27 cellular contexts compared by ENCODE assay signal in the genomic region with DNA sequence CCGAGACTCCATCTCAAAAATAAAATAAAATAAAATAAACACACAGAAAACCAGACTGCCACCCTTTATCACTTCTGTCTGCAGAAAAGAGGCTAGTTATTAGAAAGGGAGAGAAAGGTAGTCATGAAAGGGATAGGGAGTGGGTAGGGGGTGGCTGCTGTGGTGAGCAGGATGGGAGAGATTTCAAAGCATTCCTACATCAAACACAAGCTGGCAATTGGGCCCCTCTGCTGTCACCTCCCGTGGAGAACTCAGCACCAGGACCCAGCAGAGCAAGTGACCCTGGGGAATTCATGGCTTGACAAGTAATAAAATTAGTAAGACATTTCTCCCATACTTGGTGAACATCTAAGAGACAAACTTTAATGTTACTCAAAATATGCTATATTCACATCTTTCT. TPM values are rescaled to one million over a fixed set of nuclear protein-coding genes. Genes with fewer than 3 reads are reported as not detected.
A peak's percentile ranks its signal among the peaks of the same experiment; 100 is the strongest.
DNase-seq lines count a peak whose midpoint lies in the region; TF ChIP-seq lines count a peak whose summit lies in the region.
"Had no signal": no experiment of that assay in that cellular context is flagged by ENCODE, and none has a peak within 500 bp of the region (broad histone marks: within the 10 kb centered on the region; RNA-seq: fewer than 3 reads in every experiment).

No MANE protein-coding gene starts in this region.

- H3K36me3 ChIP-seq in HEK293 (ENCODE audit: control insufficient read depth in 2 of 2, insufficient read depth in 1 of 2, low read length in 2 of 2) (no peaks in the 10 kb centered on the region), endodermal cell (ENCODE audit: control insufficient read depth, insufficient read depth, low read length) (no peaks in the 10 kb centered on the region)
- H3K36me3 ChIP-seq: BE2C, BLaER1 had no signal

- H3K4me3 Mint-ChIP-seq in endodermal cell (no peak overlapping the region), osteocyte (ENCODE audit: unreplicated experiment) (no peak overlapping the region)
- H3K4me3 Mint-ChIP-seq: CD4-positive, alpha-beta memory T cell; CD4-positive, CD25-positive, alpha-beta regulatory T cell; CD8-positive, alpha-beta memory T cell had no signal

- POLR2A ChIA-PET in HEK293 (lab: Yijun Ruan, JAX) (no interaction called here), HEK293T (lab: Yijun Ruan, JAX) (no interaction called here)

- no peak overlapping the region for H3K9ac ChIP-seq in endodermal cell (ENCODE audit: extremely low read depth, low read length, poor library complexity, severe bottlenecking)
- H3K9ac ChIP-seq: BLaER1 had no signal

- H3K4me1 ChIP-seq in HEK293 (ENCODE audit: control insufficient read depth, insufficient read depth, low read length) (peaks cover 3% of the 10 kb centered on the region; the same call in 1 of the 2 replicates), endodermal cell (ENCODE audit: control insufficient read depth, insufficient read depth, low read length) (no peaks in the 10 kb centered on the region)
- H3K4me1 ChIP-seq: BE2C, BLaER1 had no signal

- TF ChIP-seq CTCF in HEK293 (tag by site-specific recombination; IDR thresholded peaks at IDR 0.05) = no peak
- TF ChIP-seq CTCF in endodermal cell (conservative IDR thresholded peaks at IDR 0.05) = no peak
- no peak for TF ChIP-seq CTCF in osteocyte (IDR thresholded peaks at IDR 0.05)

- DNase-seq in endodermal cell (peak; percentile 43), left kidney (ENCODE audit: low read depth, low spot score) (peak; percentile 66), osteocyte (ENCODE audit: extremely low spot score, unreplicated experiment) (peak; percentile 38), HEK293T (ENCODE audit: extremely low spot score) (no peak), NCI-H2107 treated with DMSO at 0.1 percent for 48 hours (lab: John Stamatoyannopoulos, UW; ENCODE audit: unreplicated experiment) (no peak)
- no peak for DNase-seq in stimulated activated CD4-positive, alpha-beta T cell treated with anti-CD3 and anti-CD28 coated beads, Interleukin-2, amount 100 ng/mL, for 48 hours
- DNase-seq: 8988T; ACHN; BE2C; C1 segment of cervical spinal cord; CD4-positive, alpha-beta memory T cell; CD4-positive, CD25-positive, alpha-beta regulatory T cell; CD8-positive, alpha-beta memory T cell; COR-L47; DMS 273 treated with DMSO at 0.1 percent for 48 hours; DMS153; DMS53; DMS79; DND-41; EL; GDM1 had no signal

- WGBS in endodermal cell (ENCODE audit: insufficient coverage in 1 of 2, insufficient read length in 1 of 2), 2 experiments = 75% methylated on average over 2 of the region's 2 CpGs; no CpG with 5 or more reads in 1 of the 2 experiments

- H3K27ac ChIP-seq in HEK293 (ENCODE audit: extremely low read depth, low read depth, low read length) = no peak overlapping the region
- H3K27ac ChIP-seq in endodermal cell (ENCODE audit: low read depth, low read length) = no peak overlapping the region
- H3K27ac ChIP-seq: BLaER1 had no signal

- no peak overlapping the region for H3K4me3 ChIP-seq in HEK293 (ENCODE audit: low read depth, low read length)
- H3K4me3 ChIP-seq in endodermal cell (ENCODE audit: low read length) = no peak overlapping the region
- H3K4me3 ChIP-seq: BLaER1, GM12878 had no signal

- H3K9me3 ChIP-seq in HEK293 (ENCODE audit: control insufficient read depth, insufficient read depth, low read depth, low read length) (no peaks in the 10 kb centered on the region), endodermal cell (ENCODE audit: control insufficient read depth, low read length) (no peaks in the 10 kb centered on the region)
- H3K9me3 ChIP-seq: BE2C had no signal

- H3K27me3 Mint-ChIP-seq in endodermal cell (ENCODE audit: insufficient read depth) (peaks cover 97% of the 10 kb centered on the region), osteocyte (ENCODE audit: unreplicated experiment) (peaks cover 68% of the 10 kb centered on the region)

- no peak overlapping the region for H3K27ac Mint-ChIP-seq in endodermal cell
- no peak overlapping the region for H3K27ac Mint-ChIP-seq in osteocyte (ENCODE audit: unreplicated experiment)
- H3K27ac Mint-ChIP-seq: CD14-positive monocyte; CD4-positive, alpha-beta memory T cell; CD4-positive, CD25-positive, alpha-beta regulatory T cell; CD8-positive, alpha-beta memory T cell had no signal

- no peaks in the 10 kb centered on the region for H3K36me3 Mint-ChIP-seq in endodermal cell (ENCODE audit: low read depth)
- H3K36me3 Mint-ChIP-seq in osteocyte (ENCODE audit: unreplicated experiment) = no peaks in the 10 kb centered on the region

- H3K27me3 ChIP-seq in endodermal cell (ENCODE audit: control insufficient read depth, insufficient read depth, low read length, poor library complexity, severe bottlenecking) = peaks cover 100% of the 10 kb centered on the region
- H3K27me3 ChIP-seq: BE2C, BLaER1 had no signal

- H3K4me1 Mint-ChIP-seq in endodermal cell (peaks cover 12% of the 10 kb centered on the region), osteocyte (ENCODE audit: unreplicated experiment) (peaks cover 16% of the 10 kb centered on the region)

- H3K9me3 Mint-ChIP-seq in endodermal cell = no peaks in the 10 kb centered on the region
- H3K9me3 Mint-ChIP-seq in osteocyte (ENCODE audit: unreplicated experiment) = no peaks in the 10 kb centered on the region

- CTCF ChIA-PET in HEK293 (lab: Yijun Ruan, JAX) = interaction anchor here (0.6 kb wide), 1 partner anchor 40 kb away, joined by 3 read pairs; no protein-coding TSS in a partner anchor
- CTCF ChIA-PET in HEK293T (lab: Yijun Ruan, JAX) = no interaction called here

TF ChIP-seq in HEK293, 187 proteins besides CTCF, POLR2A, EP300 and RAD21:
- TF ChIP-seq ZNF114 (tag by site-specific recombination; IDR thresholded peaks at IDR 0.05) = no peak
- peak; percentile 64 for TF ChIP-seq ZIC2 (tag by site-specific recombination; IDR thresholded peaks at IDR 0.05)

TF ChIP-seq in HEK293T, 16 proteins besides CTCF, POLR2A, EP300 and RAD21:
- no peak for TF ChIP-seq NFRKB (IDR thresholded peaks at IDR 0.05)

RNA-seq across cellular contexts. Expression of a gene that starts 3.7 kb away (rescaled TPM):
- under 1 TPM; 0.18 TPM for total RNA-seq in endodermal cell
- 1.5 TPM for polyA plus RNA-seq in endodermal cell (2013, experiment 1 of 2)
- 1.4 TPM for polyA plus RNA-seq in endodermal cell (2013, experiment 2 of 2)
- total RNA-seq in osteocyte = not detected in 2 replicates
- total RNA-seq: A673; CD4-positive, alpha-beta memory T cell; CD4-positive, CD25-positive, alpha-beta regulatory T cell; CD8-positive, alpha-beta memory T cell; GM12878 had no signal
- polyA plus RNA-seq: AG04450; CD14-positive monocyte; CD4-positive, alpha-beta memory T cell; CD4-positive, CD25-positive, alpha-beta regulatory T cell; CD8-positive, alpha-beta memory T cell; GM12878 had no signal

RNA-seq across cellular contexts. Expression of a gene that starts 27.6 kb away (rescaled TPM):
- total RNA-seq in endodermal cell (not detected), osteocyte (not detected in 2 replicates)
- polyA plus RNA-seq in endodermal cell (2013, experiment 1 of 2) = 4.2 TPM
- 4.3 TPM for polyA plus RNA-seq in endodermal cell (2013, experiment 2 of 2)
- total RNA-seq: CD4-positive, alpha-beta memory T cell; CD4-positive, CD25-positive, alpha-beta regulatory T cell; CD8-positive, alpha-beta memory T cell; GM12878 had no signal
- polyA plus RNA-seq: AG04450; CD14-positive monocyte; CD4-positive, alpha-beta memory T cell; CD4-positive, CD25-positive, alpha-beta regulatory T cell; CD8-positive, alpha-beta memory T cell; GM12878 had no signal

RNA-seq across cellular contexts. Expression of a gene that starts 33.4 kb away (rescaled TPM):
- not detected for total RNA-seq in endodermal cell
- 23.7 TPM for polyA plus RNA-seq in endodermal cell (2013, experiment 1 of 2)
- polyA plus RNA-seq in endodermal cell (2013, experiment 2 of 2) = 13.2 TPM
- not detected in 2 replicates for total RNA-seq in osteocyte
- total RNA-seq: CD4-positive, alpha-beta memory T cell; CD4-positive, CD25-positive, alpha-beta regulatory T cell; CD8-positive, alpha-beta memory T cell; GM12878 had no signal
- polyA plus RNA-seq: AG04450; CD14-positive monocyte; CD4-positive, alpha-beta memory T cell; CD4-positive, CD25-positive, alpha-beta regulatory T cell; CD8-positive, alpha-beta memory T cell had no signal

RNA-seq across cellular contexts. Expression of a gene that starts 55.2 kb away (rescaled TPM):
- not detected for total RNA-seq in endodermal cell
- polyA plus RNA-seq in endodermal cell (2013, experiment 1 of 2) = 3.6 TPM
- polyA plus RNA-seq in endodermal cell (2013, experiment 2 of 2) = 2.2 TPM
- not detected in 2 replicates for total RNA-seq in osteocyte
- total RNA-seq: CD4-positive, alpha-beta memory T cell; CD4-positive, CD25-positive, alpha-beta regulatory T cell; CD8-positive, alpha-beta memory T cell; GM12878 had no signal
- polyA plus RNA-seq: AG04450; CD14-positive monocyte; CD4-positive, alpha-beta memory T cell; CD4-positive, CD25-positive, alpha-beta regulatory T cell; CD8-positive, alpha-beta memory T cell; GM12878 had no signal

Comparison
In these comparisons a context has a peak if more than half of its experiments do, and no peak if none do; other contexts are left out.
1. DNase-seq: peak in endodermal cell (single experiment), left kidney (single experiment) and osteocyte (single experiment); none in HEK293T (single experiment), NCI-H2107 treated with DMSO at 0.1 percent for 48 hours (single experiment) and stimulated activated CD4-positive, alpha-beta T cell treated with anti-CD3 and anti-CD28 coated beads, Interleukin-2, amount 100 ng/mL, for 48 hours (0 of 2).